In the genomic region with DNA sequence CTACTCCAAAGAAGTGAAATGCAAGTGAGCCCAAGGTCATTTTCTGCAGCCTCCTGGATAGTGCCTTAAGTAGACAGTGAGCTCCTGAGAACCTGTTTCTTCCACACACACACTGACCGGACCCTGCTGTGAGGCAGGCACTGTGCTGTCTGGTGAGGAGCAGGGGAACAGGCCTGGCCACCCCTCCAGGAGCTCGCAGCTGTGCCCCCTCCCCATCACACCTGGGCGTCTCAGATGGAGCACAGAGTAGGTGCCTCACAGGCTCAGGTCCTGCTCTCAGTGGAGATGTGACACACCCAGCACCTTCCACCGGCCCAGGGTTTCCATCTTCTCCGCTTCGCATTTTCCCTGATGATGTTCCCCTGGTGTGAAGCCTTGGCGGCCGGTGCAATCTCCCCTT, we compare ENCODE assay signal across 24 cellular contexts.
A peak's percentile ranks its signal among the peaks of the same experiment; 100 is the strongest.
DNase-seq lines count a peak whose midpoint lies in the region; ATAC-seq, FAIRE-seq and TF ChIP-seq lines count a peak whose summit lies in the region.
"Had no signal": no experiment of that assay in that cellular context is flagged by ENCODE, and none has a peak within 500 bp of the region (broad histone marks: within the 10 kb centered on the region; RNA-seq: fewer than 3 reads in every experiment).

No MANE protein-coding gene starts in this region.

- no peak overlapping the region for H4K8ac ChIP-seq in H9 (replicated peaks; ENCODE audit: insufficient read length, low read depth, low read length)

- H3K4ac ChIP-seq in H9 (ENCODE audit: low read depth, low read length): no peak overlapping the region

- H3K79me2 ChIP-seq in H9 (ENCODE audit: insufficient read depth, low read length): no peaks in the 10 kb centered on the region

- peak; percentile 31 for ATAC-seq in stimulated activated effector memory CD8-positive, alpha-beta T cell treated with anti-CD3 and anti-CD28 coated beads, Interleukin-12 subunit alpha, Interleukin-12 subunit beta, amount 100 ng/mL, for 72 hours
- ATAC-seq in HG03460 (IDR thresholded peaks at IDR 0.05; ENCODE audit: unreplicated experiment): no peak
- ATAC-seq: A549 had no signal

- H2AK5ac ChIP-seq in H9 (ENCODE audit: insufficient read length, low read length): no peak overlapping the region

- H4K91ac ChIP-seq in H9 (ENCODE audit: insufficient read length, low read depth, low read length): no peak overlapping the region

- H2BK15ac ChIP-seq in H9 (ENCODE audit: low read depth, low read length): no peak overlapping the region

- H4K20me1 ChIP-seq in H9 (ENCODE audit: control insufficient read depth, insufficient read depth, insufficient read length): no peaks in the 10 kb centered on the region
- H4K20me1 ChIP-seq: BLaER1 treated with 17β-estradiol and CSF1 and Interleukin-3, amounts not matched to agents 10 nM and 100 nM had no signal

- no peak overlapping the region for H4K5ac ChIP-seq in H9 (ENCODE audit: insufficient read length, low read depth, low read length)

- H2BK5ac ChIP-seq in H9 (ENCODE audit: insufficient read length, low read length): no peak overlapping the region

- no peak for FAIRE-seq in kidney (lab: Jason Lieb, UNC)
- FAIRE-seq: A549, D721Med, G401.6, GM12891, GM19239 had no signal

- H3K27ac Mint-ChIP-seq in CD14-positive monocyte: no peak overlapping the region
- H3K27ac Mint-ChIP-seq in H9: no peak overlapping the region
- H3K27ac Mint-ChIP-seq in stimulated activated effector memory CD8-positive, alpha-beta T cell treated with anti-CD3 and anti-CD28 coated beads, Interleukin-12 subunit alpha, Interleukin-12 subunit beta, amount 100 ng/mL, for 72 hours: no peak overlapping the region
- H3K27ac Mint-ChIP-seq: B cell; CD4-positive, alpha-beta memory T cell had no signal

- H3K4me3 Mint-ChIP-seq in CD14-positive monocyte: no peak overlapping the region
- H3K4me3 Mint-ChIP-seq in H9: no peak overlapping the region
- H3K4me3 Mint-ChIP-seq in stimulated activated effector memory CD8-positive, alpha-beta T cell treated with anti-CD3 and anti-CD28 coated beads, Interleukin-12 subunit alpha, Interleukin-12 subunit beta, amount 100 ng/mL, for 72 hours: no peak overlapping the region
- H3K4me3 Mint-ChIP-seq: B cell; CD4-positive, alpha-beta memory T cell; CD4-positive, CD25-positive, alpha-beta regulatory T cell; CD8-positive, alpha-beta memory T cell had no signal

- H3K36me3 Mint-ChIP-seq in CD14-positive monocyte (no peaks in the 10 kb centered on the region), H9 (ENCODE audit: insufficient read depth in 1 of 3, low read depth in 3 of 3) (no peaks in the 10 kb centered on the region)
- no peaks in the 10 kb centered on the region for H3K36me3 Mint-ChIP-seq in stimulated activated effector memory CD8-positive, alpha-beta T cell treated with anti-CD3 and anti-CD28 coated beads, Interleukin-12 subunit alpha, Interleukin-12 subunit beta, amount 100 ng/mL, for 72 hours
- H3K36me3 Mint-ChIP-seq: CD4-positive, alpha-beta memory T cell; CD4-positive, CD25-positive, alpha-beta regulatory T cell; CD8-positive, alpha-beta memory T cell had no signal

- no peak overlapping the region for H3K9ac ChIP-seq in H9 (ENCODE audit: extremely low read depth, insufficient read length, low read length)
- no peak overlapping the region for H3K9ac ChIP-seq in kidney (ENCODE audit: low read length in 2 of 2)
- H3K9ac ChIP-seq: BLaER1 treated with 17β-estradiol and CSF1 and Interleukin-3, amounts not matched to agents 10 nM and 100 nM had no signal

- no peaks in the 10 kb centered on the region for H3K36me3 ChIP-seq in kidney (ENCODE audit: control insufficient read depth in 1 of 2, insufficient read depth in 2 of 2, low read length in 2 of 2)
- H3K36me3 ChIP-seq: BLaER1 treated with 17β-estradiol and CSF1 and Interleukin-3, amounts not matched to agents 10 nM and 100 nM had no signal

- no peak for TF ChIP-seq CTCF in CD14-positive monocyte (IDR thresholded peaks at IDR 0.05)
- no peak for TF ChIP-seq CTCF in H9 (conservative IDR thresholded peaks at IDR 0.05)
- TF ChIP-seq CTCF in kidney (IDR thresholded peaks at IDR 0.05; ENCODE audit: borderline replicate concordance, extremely low read depth, insufficient read depth): no peak

- no peak overlapping the region for H3K18ac ChIP-seq in H9 (ENCODE audit: insufficient read length, low read depth, low read length)

- H3K4me1 Mint-ChIP-seq in CD14-positive monocyte (no peaks in the 10 kb centered on the region), H9 (0 out of 4 replicates have a peak, but pooled peaks cover 0 to 2% of the 10 kb centered on the region in 2 experiments)
- H3K4me1 Mint-ChIP-seq in stimulated activated effector memory CD8-positive, alpha-beta T cell treated with anti-CD3 and anti-CD28 coated beads, Interleukin-12 subunit alpha, Interleukin-12 subunit beta, amount 100 ng/mL, for 72 hours: no peaks in the 10 kb centered on the region
- H3K4me1 Mint-ChIP-seq: B cell; CD4-positive, alpha-beta memory T cell; CD4-positive, CD25-positive, alpha-beta regulatory T cell; CD8-positive, alpha-beta memory T cell had no signal

- DNase-seq in CD14-positive monocyte (ENCODE audit: low spot score) (peak; percentile 27), H9 (no peak), kidney (peak; percentile 50), COLO668 (lab: John Stamatoyannopoulos, UW; ENCODE audit: unreplicated experiment) (no peak)
- no peak for DNase-seq in stimulated activated effector memory CD8-positive, alpha-beta T cell treated with anti-CD3 and anti-CD28 coated beads, Interleukin-12 subunit alpha, Interleukin-12 subunit beta, amount 100 ng/mL, for 72 hours (ENCODE audit: low spot score in 2 of 2)
- DNase-seq in stimulated activated CD8-positive, alpha-beta memory T cell treated with anti-CD3 and anti-CD28 coated beads, Interleukin-4, amount 100 ng/mL, for 48 hours: no peak
- DNase-seq: AML-193; Caco-2; Calu3; CD4-positive, alpha-beta memory T cell; CD4-positive, CD25-positive, alpha-beta regulatory T cell; CD8-positive, alpha-beta memory T cell; DMS79 treated with DMSO at 0.1 percent for 48 hours; GF-D8 had no signal

- no peaks in the 10 kb centered on the region for H3K79me1 ChIP-seq in H9 (ENCODE audit: insufficient read depth, low read depth, low read length, poor library complexity, severe bottlenecking)

- no peak overlapping the region for H3T11ph ChIP-seq in H9 (ENCODE audit: low read length)

- H3K27me3 ChIP-seq in H9 (ENCODE audit: insufficient read depth, low read length): no peaks in the 10 kb centered on the region
- H3K27me3 ChIP-seq: BLaER1 treated with 17β-estradiol and CSF1 and Interleukin-3, amounts not matched to agents 10 nM and 100 nM had no signal

- H3K23me2 ChIP-seq in H9 (ENCODE audit: insufficient read length, low read depth, low read length, poor library complexity, severe bottlenecking): no peaks in the 10 kb centered on the region

- peaks cover 3 to 8% (median 7%) of the 10 kb centered on the region in 3 donors for H3K27me3 Mint-ChIP-seq in CD14-positive monocyte (ENCODE audit: low read depth in 3 of 3)
- peaks cover 8% of the 10 kb centered on the region for H3K27me3 Mint-ChIP-seq in H9 (ENCODE audit: low read depth)
- H3K27me3 Mint-ChIP-seq: B cell had no signal

- no peak overlapping the region for H3K4me2 ChIP-seq in H9 (ENCODE audit: insufficient read depth, insufficient read length, low read length)
- H3K4me2 ChIP-seq: A549; BLaER1 treated with 17β-estradiol and CSF1 and Interleukin-3, amounts not matched to agents 10 nM and 100 nM had no signal

- no peak overlapping the region for H2BK20ac ChIP-seq in H9 (ENCODE audit: low read depth, low read length, poor library complexity, severe bottlenecking)

- H3K27ac ChIP-seq in H9 (ENCODE audit: insufficient read length, low read depth, low read length) (no peak overlapping the region), kidney (ENCODE audit: low read depth in 2 of 2, low read length in 2 of 2) (no peak overlapping the region)
- H3K27ac ChIP-seq: 22Rv1; A549; BLaER1 treated with 17β-estradiol and CSF1 and Interleukin-3, amounts not matched to agents 10 nM and 100 nM; C4-2B had no signal

- no peak overlapping the region for H2AFZ ChIP-seq in H9 (ENCODE audit: low read length)

- no CpG with 5 or more reads among the region's 8 CpGs for WGBS in H9 (ENCODE audit: extremely low coverage, insufficient read length, low lambda C conversion rate)

- intact Hi-C loops in CD14-positive monocyte (cut with micrococcal nuclease): no loop called here
- intact Hi-C loops in kidney (cut with DNase I): no loop called here

- H3K23ac ChIP-seq in H9 (ENCODE audit: insufficient read length, low read depth, low read length): no peak overlapping the region

- H3K56ac ChIP-seq in H9 (ENCODE audit: insufficient read length, low read depth, low read length): no peak overlapping the region

- H3K4me1 ChIP-seq in H9 (ENCODE audit: insufficient read depth, low read length) (no peaks in the 10 kb centered on the region), kidney (ENCODE audit: control insufficient read depth in 1 of 2, insufficient read depth in 1 of 2, low read depth in 1 of 2, low read length in 2 of 2) (no peaks in the 10 kb centered on the region)
- H3K4me1 ChIP-seq: A549; BLaER1 treated with 17β-estradiol and CSF1 and Interleukin-3, amounts not matched to agents 10 nM and 100 nM; Caco-2 had no signal

- no peak overlapping the region for H3K4me3 ChIP-seq in kidney (ENCODE audit: low read length in 2 of 2)
- H3K4me3 ChIP-seq: A549; BLaER1 treated with 17β-estradiol and CSF1 and Interleukin-3, amounts not matched to agents 10 nM and 100 nM had no signal

- no peak overlapping the region for H2BK12ac ChIP-seq in H9 (ENCODE audit: insufficient read length, low read depth, low read length)

- no peak overlapping the region for H2BK120ac ChIP-seq in H9 (ENCODE audit: low read depth, low read length, poor library complexity, severe bottlenecking)

- 0 out of 2 replicates have a peak overlapping the region, but pooled peaks have one; percentile 30 for H3K14ac ChIP-seq in H9 (ENCODE audit: insufficient read depth, low read length)

- no peaks in the 10 kb centered on the region for H3K9me3 ChIP-seq in H9 (ENCODE audit: control insufficient read depth, low read depth, low read length)
- H3K9me3 ChIP-seq in kidney (ENCODE audit: control insufficient read depth in 1 of 2, low read length in 2 of 2): no peaks in the 10 kb centered on the region
- H3K9me3 ChIP-seq: A549; BLaER1 treated with 17β-estradiol and CSF1 and Interleukin-3, amounts not matched to agents 10 nM and 100 nM; Caco-2 had no signal

- H3K9me3 Mint-ChIP-seq in CD14-positive monocyte (peaks cover 0 to 3% (median 0%) of the 10 kb centered on the region in 7 donors), H9 (no peaks in the 10 kb centered on the region)
- no peaks in the 10 kb centered on the region for H3K9me3 Mint-ChIP-seq in stimulated activated effector memory CD8-positive, alpha-beta T cell treated with anti-CD3 and anti-CD28 coated beads, Interleukin-12 subunit alpha, Interleukin-12 subunit beta, amount 100 ng/mL, for 72 hours
- H3K9me3 Mint-ChIP-seq: CD4-positive, alpha-beta memory T cell; CD4-positive, CD25-positive, alpha-beta regulatory T cell; CD8-positive, alpha-beta memory T cell had no signal

Comparison
In these comparisons a context has a peak if more than half of its experiments do, and no peak if none do; other contexts are left out.
1. DNase-seq: peak in CD14-positive monocyte (single experiment) and kidney (single experiment); none in H9 (single experiment), stimulated activated effector memory CD8-positive, alpha-beta T cell treated with anti-CD3 and anti-CD28 coated beads, Interleukin-12 subunit alpha, Interleukin-12 subunit beta, amount 100 ng/mL, for 72 hours (0 of 2), stimulated activated CD8-positive, alpha-beta memory T cell treated with anti-CD3 and anti-CD28 coated beads, Interleukin-4, amount 100 ng/mL, for 48 hours (single experiment) and COLO668 (single experiment).